ENCODE assay signal across 8 cellular contexts in the genomic region with DNA sequence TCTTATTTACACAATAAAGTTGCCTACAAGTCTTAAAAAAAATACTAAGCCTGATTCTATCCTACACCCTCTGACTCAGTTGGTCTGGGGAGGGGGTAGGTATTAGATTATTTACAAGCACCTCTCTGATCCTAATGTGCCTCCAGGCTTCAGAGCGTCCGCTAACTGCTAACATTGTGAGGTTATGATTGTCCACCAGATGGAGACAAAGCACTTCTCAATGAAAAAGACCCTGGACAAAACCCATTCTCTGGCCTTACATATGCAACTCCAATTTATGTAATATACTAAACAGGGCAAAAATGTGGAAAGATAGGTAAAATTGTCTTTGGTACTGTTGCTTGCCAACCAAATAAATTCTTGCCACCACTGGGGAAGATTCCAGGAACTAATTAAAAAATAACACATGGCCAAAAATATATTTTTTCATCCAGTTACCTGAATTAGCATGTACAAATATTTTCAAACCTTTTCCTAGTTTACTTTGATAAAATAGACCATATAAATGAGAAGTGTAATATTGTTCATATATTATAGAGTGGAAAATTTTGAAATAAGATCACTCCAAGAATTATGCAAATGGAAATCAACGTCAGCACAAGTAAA.
DNase-seq lines count a peak whose midpoint lies in the region; ATAC-seq and TF ChIP-seq lines count a peak whose summit lies in the region.

No MANE protein-coding gene starts in this region.

- peaks cover 14 to 22% of the 10 kb centered on the region in 2 donors for H3K27me3 Mint-ChIP-seq in natural killer cell (ENCODE audit: low read depth in 2 of 2)

- no peaks in the 10 kb centered on the region for H3K36me3 Mint-ChIP-seq in natural killer cell

- H3K27ac Mint-ChIP-seq in natural killer cell, result no peak overlapping the region

- no peak overlapping the region for H3K27ac ChIP-seq in VCaP

- peak; percentile 72 for DNase-seq in AG10803 (ENCODE audit: low read depth)
- peak; percentile 62 for DNase-seq in NCI-H2227 (lab: John Stamatoyannopoulos, UW; ENCODE audit: unreplicated experiment)
- peak; percentile 56 for DNase-seq in fibroblast of gingiva (ENCODE audit: low read depth)
- DNase-seq in natural killer cell, result no peak

- peak; percentile 60 for ATAC-seq in HG02943 (IDR thresholded peaks at IDR 0.05; ENCODE audit: low read depth, unreplicated experiment)
- ATAC-seq in natural killer cell, result peak; percentile 63 to 80 (median 76)
- no peak for ATAC-seq in HG02852 (IDR thresholded peaks at IDR 0.05; ENCODE audit: unreplicated experiment)

- intact Hi-C loops in natural killer cell (cut with micrococcal nuclease), result loop anchor here (1.0 to 5.0 kb wide), 3 partner anchors 994 to 1459 kb away; no protein-coding TSS in a partner anchor

- no peak overlapping the region for H3K4me3 ChIP-seq in AG10803 (ENCODE audit: low read length)

- H3K4me3 Mint-ChIP-seq in natural killer cell, result no peak overlapping the region

- TF ChIP-seq CTCF in AG10803 (conservative IDR thresholded peaks at IDR 0.05; ENCODE audit: low read length) (peak; percentile 91), GM12873 (IDR thresholded peaks at IDR 0.05; ENCODE audit: insufficient read depth, low read depth, low read length, missing control alignments) (peak; percentile 75), VCaP (conservative IDR thresholded peaks at IDR 0.05) (peak; percentile 85), natural killer cell (IDR thresholded peaks at IDR 0.05) (peak; percentile 70)

- H3K9me3 Mint-ChIP-seq in natural killer cell, result no peaks in the 10 kb centered on the region

- H3K4me1 Mint-ChIP-seq in natural killer cell, result no peaks in the 10 kb centered on the region
